In the genomic region with DNA sequence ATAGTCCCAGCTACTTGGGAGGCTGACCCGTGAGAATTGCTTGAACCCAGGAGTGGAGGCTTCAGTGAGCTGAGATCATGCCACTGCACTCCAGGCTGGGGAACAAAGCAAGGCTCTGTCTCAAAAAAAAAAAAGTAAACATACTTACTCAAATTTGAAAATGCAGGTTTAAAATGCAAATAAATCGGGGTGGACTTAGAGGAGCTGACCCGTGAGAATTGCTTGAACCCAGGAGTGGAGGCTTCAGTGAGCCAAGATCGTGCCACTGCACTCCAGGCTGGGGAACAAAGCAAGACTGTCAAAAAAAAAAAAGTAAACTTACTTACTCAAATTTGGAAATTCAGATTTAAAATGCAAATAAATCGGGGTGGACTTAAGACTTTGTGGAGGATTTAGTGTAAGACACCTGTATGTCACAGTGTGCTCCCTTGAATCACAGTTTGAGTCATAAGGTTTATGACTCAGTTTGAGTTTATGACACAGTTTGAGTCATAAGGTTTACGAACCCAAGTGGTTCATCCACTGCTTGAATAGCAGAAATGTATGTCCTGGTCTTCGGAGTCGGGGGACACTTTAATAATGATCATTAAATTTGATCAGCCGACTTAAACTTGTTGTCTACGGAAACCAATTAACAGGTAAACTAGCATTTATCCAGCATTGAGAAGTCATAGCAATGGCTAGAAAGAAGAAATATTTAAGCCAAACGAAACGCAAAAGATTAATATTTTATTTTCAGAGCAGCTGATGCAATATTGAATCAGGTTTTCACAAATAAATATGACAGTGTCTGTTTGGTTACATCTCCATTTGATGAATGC, we compare ENCODE assay signal across 9 cellular contexts. TPM values are rescaled to one million over a fixed set of nuclear protein-coding genes. Genes with fewer than 3 reads are reported as not detected.
DNase-seq lines count a peak whose midpoint lies in the region; TF ChIP-seq lines count a peak whose summit lies in the region.
"Had no signal": no experiment of that assay in that cellular context is flagged by ENCODE, and none has a peak within 500 bp of the region (broad histone marks: within the 10 kb centered on the region; RNA-seq: fewer than 3 reads in every experiment).

No MANE protein-coding gene starts in this region.

- H3K36me3 Mint-ChIP-seq in nephron progenitor cell (ENCODE audit: low read depth), result no peaks in the 10 kb centered on the region

- H3K4me3 ChIP-seq in BE2C (ENCODE audit: low read depth, low read length), result no peak overlapping the region
- H3K4me3 ChIP-seq: BLaER1 had no signal

- DNase-seq in SIG-M5 treated with dmso at 0.1 percent for 504 hours (lab: John Stamatoyannopoulos, UW; ENCODE audit: unreplicated experiment) (peak; percentile 11), SIG-M5 (lab: John Stamatoyannopoulos, UW) (no peak), HCEC 1CT (peak; percentile 93), NAMALWA (ENCODE audit: low spot score) (peak; percentile 29), fibroblast of peridontal ligament (ENCODE audit: extremely low read depth) (peak; percentile 74), NCI-H2107 treated with DMSO at 0.1 percent for 48 hours (lab: John Stamatoyannopoulos, UW; ENCODE audit: unreplicated experiment) (no peak), BE2C (no peak), nephron progenitor cell (no peak)

- no peaks in the 10 kb centered on the region; the same call in 1 of the 2 replicates for H3K4me1 ChIP-seq in BE2C
- H3K4me1 ChIP-seq: BLaER1 had no signal

- no peaks in the 10 kb centered on the region for H3K9me3 ChIP-seq in BE2C
- H3K9me3 ChIP-seq: BLaER1 had no signal

- no peak overlapping the region for H3K4me3 Mint-ChIP-seq in nephron progenitor cell

- H3K27ac Mint-ChIP-seq in nephron progenitor cell, result no peak overlapping the region

- H3K9me3 Mint-ChIP-seq in nephron progenitor cell, result no peaks in the 10 kb centered on the region

- no peaks in the 10 kb centered on the region for H3K36me3 ChIP-seq in BE2C

- TF ChIP-seq CTCF in BE2C (IDR thresholded peaks at IDR 0.05; ENCODE audit: low read depth, low read length), result no peak
- TF ChIP-seq CTCF in nephron progenitor cell (IDR thresholded peaks at IDR 0.05), result no peak

- peaks cover 13% of the 10 kb centered on the region for H3K27me3 Mint-ChIP-seq in nephron progenitor cell (ENCODE audit: low read depth, poor library complexity)

- H3K27me3 ChIP-seq in BE2C, result no peaks in the 10 kb centered on the region
- H3K27me3 ChIP-seq: BLaER1 had no signal

- peaks cover 29% of the 10 kb centered on the region for H3K4me1 Mint-ChIP-seq in nephron progenitor cell

RNA-seq across cellular contexts. Expression of a gene that starts 6.8 kb away (rescaled TPM):
- 52.2 TPM for polyA plus RNA-seq in BE2C (2012; ENCODE audit: insufficient read depth, insufficient read length, low read depth)

RNA-seq across cellular contexts. Expression of a gene that starts 29.7 kb away (rescaled TPM):
- 8.1 TPM for polyA plus RNA-seq in BE2C (2012; ENCODE audit: insufficient read depth, insufficient read length, low read depth)

RNA-seq across cellular contexts. Expression of a gene that starts 51.3 kb away (rescaled TPM):
- polyA plus RNA-seq in BE2C (2012; ENCODE audit: insufficient read depth, insufficient read length, low read depth), result 0.56 TPM

Comparison
In these comparisons a context has a peak if more than half of its experiments do, and no peak if none do; other contexts are left out.
1. DNase-seq: peak in SIG-M5 treated with dmso at 0.1 percent for 504 hours (single experiment), HCEC 1CT (single experiment), NAMALWA (single experiment) and fibroblast of peridontal ligament (single experiment); none in SIG-M5 (single experiment), NCI-H2107 treated with DMSO at 0.1 percent for 48 hours (single experiment), BE2C (single experiment) and nephron progenitor cell (single experiment).